In genomic region chr1:34342334-34342733, GRCh38 we compare ENCODE assay signal across 14 cellular contexts.
DNase-seq lines count a peak whose midpoint lies in the region; ATAC-seq and TF ChIP-seq lines count a peak whose summit lies in the region.
"Had no signal": no experiment of that assay in that cellular context is flagged by ENCODE, and none has a peak within 500 bp of the region (broad histone marks: within the 10 kb centered on the region; RNA-seq: fewer than 3 reads in every experiment).

No MANE protein-coding gene starts in this region.

- H3K36me3 Mint-ChIP-seq in GM23338 (ENCODE audit: low read depth) (no peaks in the 10 kb centered on the region), neural progenitor cell (no peaks in the 10 kb centered on the region)

- no peak; the same call in 2 of the 3 replicates for ATAC-seq in GM23338
- ATAC-seq: A549, Right ventricle myocardium inferior had no signal

- no peaks in the 10 kb centered on the region for H3K27me3 ChIP-seq in GM23338 (ENCODE audit: insufficient read depth)
- no peaks in the 10 kb centered on the region for H3K27me3 ChIP-seq in neural progenitor cell
- no peaks in the 10 kb centered on the region for H3K27me3 ChIP-seq in sigmoid colon
- H3K27me3 ChIP-seq: BE2C had no signal

- H3K4me2 ChIP-seq in GM23338, result no peak overlapping the region
- H3K4me2 ChIP-seq in neural progenitor cell, result no peak overlapping the region
- H3K4me2 ChIP-seq: A549 had no signal

- no peaks in the 10 kb centered on the region for H3K9me3 ChIP-seq in neural progenitor cell (ENCODE audit: low read depth)
- no peaks in the 10 kb centered on the region for H3K9me3 ChIP-seq in sigmoid colon
- H3K9me3 ChIP-seq: A549, BE2C, HAP-1 had no signal

- no peaks in the 10 kb centered on the region for H3F3A ChIP-seq in GM23338 (replicated peaks; ENCODE audit: low read depth)
- no peaks in the 10 kb centered on the region for H3F3A ChIP-seq in neural progenitor cell (ENCODE audit: low read depth)

- H3K27ac Mint-ChIP-seq in GM23338 (no peak overlapping the region), neural progenitor cell (no peak overlapping the region)

- no peak overlapping the region for H2AFZ ChIP-seq in GM23338
- no peak overlapping the region for H2AFZ ChIP-seq in neural progenitor cell (replicated peaks)

- TF ChIP-seq CTCF in GM23338 (conservative IDR thresholded peaks at IDR 0.05; ENCODE audit: low read depth in 2 of 2), result peak; percentile 29 to 61; a peak in 2 of 4 replicates
- TF ChIP-seq CTCF in neural progenitor cell (IDR thresholded peaks at IDR 0.05), result peak; percentile 6
- no peak for TF ChIP-seq CTCF in sigmoid colon (IDR thresholded peaks at IDR 0.05)

- no peak for TF ChIP-seq EP300 in sigmoid colon (IDR thresholded peaks at IDR 0.05)

- H3K4me3 Mint-ChIP-seq in GM23338 (no peak overlapping the region), neural progenitor cell (no peak overlapping the region)

- intact Hi-C loops in sigmoid colon (cut with DNase I), result no loop called here

- H3K27ac ChIP-seq in GM23338 (ENCODE audit: low read depth) (no peak overlapping the region), neural progenitor cell (no peak overlapping the region), sigmoid colon (no peak overlapping the region)
- H3K27ac ChIP-seq: A549 had no signal

- DNase-seq in NCI-H82 (lab: John Stamatoyannopoulos, UW) (peak; percentile 43), NCI-H82 treated with DMSO at 0.1 percent for 48 hours (lab: John Stamatoyannopoulos, UW; ENCODE audit: unreplicated experiment) (no peak), GM23338 (ENCODE audit: low spot score) (no peak), NCI-H774 (lab: John Stamatoyannopoulos, UW) (peak; percentile 19), neural progenitor cell (ENCODE audit: low spot score) (no peak), dedifferentiated amniotic fluid mesenchymal stem cell (ENCODE audit: extremely low spot score) (no peak), sigmoid colon (no peak)
- DNase-seq: BE2C, KG1, NCI-H187, NCI-H69 had no signal

- H3K27me3 Mint-ChIP-seq in GM23338 (ENCODE audit: insufficient read depth, low read depth, poor library complexity) (peaks cover 1% of the 10 kb centered on the region), neural progenitor cell (ENCODE audit: insufficient read depth, low read depth) (peaks cover 6% of the 10 kb centered on the region)

- H3K4me1 ChIP-seq in GM23338 (ENCODE audit: insufficient read depth), result no peaks in the 10 kb centered on the region
- no peaks in the 10 kb centered on the region for H3K4me1 ChIP-seq in neural progenitor cell
- no peaks in the 10 kb centered on the region for H3K4me1 ChIP-seq in sigmoid colon
- H3K4me1 ChIP-seq: A549, BE2C, HAP-1 had no signal

- no peaks in the 10 kb centered on the region for H3K9me2 ChIP-seq in GM23338 (ENCODE audit: insufficient read depth)

- H3K9ac ChIP-seq in neural progenitor cell, result no peak overlapping the region

- H3K4me1 Mint-ChIP-seq in GM23338, result no peaks in the 10 kb centered on the region
- H3K4me1 Mint-ChIP-seq in neural progenitor cell, result no peaks in the 10 kb centered on the region

- H3K4me3 ChIP-seq in GM23338, result no peak overlapping the region
- no peak overlapping the region for H3K4me3 ChIP-seq in neural progenitor cell
- no peak overlapping the region for H3K4me3 ChIP-seq in sigmoid colon
- H3K4me3 ChIP-seq: A549, HAP-1 had no signal

- H4K20me1 ChIP-seq in GM23338 (replicated peaks; ENCODE audit: insufficient read depth) (no peaks in the 10 kb centered on the region), neural progenitor cell (ENCODE audit: low read depth) (no peaks in the 10 kb centered on the region)

- no peaks in the 10 kb centered on the region for H3K36me3 ChIP-seq in GM23338 (ENCODE audit: insufficient read depth)
- no peaks in the 10 kb centered on the region for H3K36me3 ChIP-seq in neural progenitor cell
- H3K36me3 ChIP-seq in sigmoid colon, result no peaks in the 10 kb centered on the region
- H3K36me3 ChIP-seq: BE2C, HAP-1 had no signal

- no peaks in the 10 kb centered on the region for H3K79me2 ChIP-seq in GM23338 (replicated peaks; ENCODE audit: insufficient read depth)
- no peaks in the 10 kb centered on the region for H3K79me2 ChIP-seq in neural progenitor cell (ENCODE audit: low read depth)

- no peak for TF ChIP-seq POLR2A in sigmoid colon (IDR thresholded peaks at IDR 0.05)

- H3K9me3 Mint-ChIP-seq in GM23338 (no peaks in the 10 kb centered on the region), neural progenitor cell (peaks cover 3% of the 10 kb centered on the region)

- WGBS in sigmoid colon, 2 donors, result 87 to 94% methylated on average over 1 of the region's 1 CpG

TF ChIP-seq in GM23338, 12 proteins besides CTCF, POLR2A, EP300 and RAD21 (continues in another document):
- TF ChIP-seq ZNF462 (CRISPR knock-in tag; IDR thresholded peaks at IDR 0.05) (no peak), ZNF114 (CRISPR knock-in tag; IDR thresholded peaks at IDR 0.05) (no peak), POLR2AphosphoS5 (IDR thresholded peaks at IDR 0.05; ENCODE audit: low read depth) (no peak), ZNF331 (CRISPR knock-in tag; IDR thresholded peaks at IDR 0.05; ENCODE audit: low read depth) (no peak), EZH2phosphoT487 (IDR thresholded peaks at IDR 0.05; ENCODE audit: unreplicated experiment) (no peak), ETS1 (IDR thresholded peaks at IDR 0.05) (no peak), NANOG (IDR thresholded peaks at IDR 0.05; ENCODE audit: borderline replicate concordance) (no peak), JUNB (IDR thresholded peaks at IDR 0.05; ENCODE audit: unreplicated experiment) (no peak), CREB1 (CRISPR knock-in tag; IDR thresholded peaks at IDR 0.05; ENCODE audit: low read depth) (no peak), STAT1 (IDR thresholded peaks at IDR 0.05; ENCODE audit: unreplicated experiment) (no peak), EZH2 (IDR thresholded peaks at IDR 0.05; ENCODE audit: low read depth, unreplicated experiment) (no peak)

Comparison
In these comparisons a context has a peak if more than half of its experiments do, and no peak if none do; other contexts are left out.
1. DNase-seq: peak in NCI-H82 (single experiment) and NCI-H774 (single experiment); none in NCI-H82 treated with DMSO at 0.1 percent for 48 hours (single experiment), GM23338 (single experiment), neural progenitor cell (single experiment), dedifferentiated amniotic fluid mesenchymal stem cell (single experiment) and sigmoid colon (single experiment).
2. CTCF ChIP-seq: peak in GM23338 (2 of 2) and neural progenitor cell (single experiment); none in sigmoid colon (0 of 4).